14 cellular contexts compared by ENCODE assay signal in the genomic region with DNA sequence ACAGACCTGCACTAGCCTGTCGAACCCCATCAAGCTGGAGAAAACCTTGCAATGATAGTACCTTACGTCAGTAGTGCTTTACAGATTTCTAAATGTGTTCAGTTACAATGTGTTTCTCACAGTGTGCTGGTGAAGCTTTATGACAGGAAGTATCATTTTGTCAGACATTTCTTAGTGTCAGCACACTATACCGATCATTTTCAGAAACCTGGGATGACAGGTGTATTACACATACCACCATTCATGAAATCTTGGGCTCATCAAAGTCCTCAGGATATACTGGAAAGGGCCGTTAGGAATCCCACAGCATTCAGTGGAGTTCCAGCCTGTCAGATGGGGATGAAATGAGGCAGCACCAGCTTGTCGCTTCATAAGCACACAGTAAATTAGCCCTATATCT. TPM values are rescaled to one million over a fixed set of nuclear protein-coding genes. Genes with fewer than 3 reads are reported as not detected.
DNase-seq lines count a peak whose midpoint lies in the region; ATAC-seq, FAIRE-seq and TF ChIP-seq lines count a peak whose summit lies in the region.
"Had no signal": no experiment of that assay in that cellular context is flagged by ENCODE, and none has a peak within 500 bp of the region (broad histone marks: within the 10 kb centered on the region; RNA-seq: fewer than 3 reads in every experiment).

No MANE protein-coding gene starts in this region.

- H3K4me3 ChIP-seq in HepG2 (replicated peaks in 1 of 3; ENCODE audit: insufficient read depth in 1 of 3, low read depth in 2 of 3, low read length in 3 of 3) (no peak overlapping the region), right lobe of liver (no peak overlapping the region), muscle layer of duodenum (ENCODE audit: low read depth in 1 of 2, low read length in 2 of 2) (no peak overlapping the region), gastroesophageal sphincter (no peak overlapping the region)
- H3K4me3 ChIP-seq: lung, vagina had no signal

- no peak for FAIRE-seq in HepG2 (lab: Jason Lieb, UNC)
- FAIRE-seq: H1 had no signal

- H3K27me3 ChIP-seq in HepG2 (ENCODE audit: control insufficient read depth in 1 of 2, insufficient read depth in 2 of 2, low read length in 2 of 2) (no peaks in the 10 kb centered on the region), right lobe of liver (no peaks in the 10 kb centered on the region), muscle layer of duodenum (ENCODE audit: low read depth, low read length) (no peaks in the 10 kb centered on the region), gastroesophageal sphincter (no peaks in the 10 kb centered on the region)
- H3K27me3 ChIP-seq: vagina had no signal

- H3K36me3 ChIP-seq in HepG2 (replicated peaks in 1 of 2; ENCODE audit: control insufficient read depth in 1 of 2, insufficient read depth in 2 of 2, low read length in 2 of 2) (peaks cover 21 to 76% of the 10 kb centered on the region in 2 experiments), right lobe of liver (peaks cover 7 to 75% (median 38%) of the 10 kb centered on the region in 4 donors), muscle layer of duodenum (ENCODE audit: control insufficient read depth in 1 of 2, insufficient read depth in 2 of 2, low read length in 2 of 2) (peaks cover 52 to 72% of the 10 kb centered on the region in 2 donors), gastroesophageal sphincter (peaks cover 5 to 75% of the 10 kb centered on the region in 2 donors)

- H3K9me3 ChIP-seq in HepG2 (ENCODE audit: low read length) (no peaks in the 10 kb centered on the region), right lobe of liver (no peaks in the 10 kb centered on the region), muscle layer of duodenum (ENCODE audit: control insufficient read depth in 1 of 2, low read length in 2 of 2) (no peaks in the 10 kb centered on the region), gastroesophageal sphincter (no peaks in the 10 kb centered on the region)
- H3K9me3 ChIP-seq: vagina had no signal

- WGBS in HepG2 (ENCODE audit: low lambda C conversion rate), result 94% methylated on average over 5 of the region's 5 CpGs
- WGBS in right lobe of liver (ENCODE audit: insufficient coverage, low coverage, low lambda C conversion rate, missing lambda C conversion rate), result 88% methylated on average over 5 of the region's 5 CpGs
- 72 to 92% methylated on average over 4 to 5 of the region's 5 CpGs for WGBS in gastroesophageal sphincter (ENCODE audit: low coverage in 1 of 2), 2 donors

- no peak overlapping the region for H3K4me3 Mint-ChIP-seq in activated naive CD8-positive, alpha-beta T cell treated with anti-CD3 and anti-CD28 coated beads, Interleukin-2, amount 10 ng/mL, durations not matched to agents 7 days and 5 days

- peaks cover 66% of the 10 kb centered on the region for H3K36me3 Mint-ChIP-seq in activated naive CD8-positive, alpha-beta T cell treated with anti-CD3 and anti-CD28 coated beads, Interleukin-2, amount 10 ng/mL, durations not matched to agents 7 days and 5 days

- no peak for DNase-seq in HepG2 (ENCODE audit: low spot score)
- DNase-seq in right lobe of liver, result no peak
- no peak for DNase-seq in activated naive CD8-positive, alpha-beta T cell treated with anti-CD3 and anti-CD28 coated beads, Interleukin-2, amount 10 ng/mL, durations not matched to agents 7 days and 5 days
- DNase-seq in amniotic stem cell (lab: John Stamatoyannopoulos, UW), result no peak
- DNase-seq in activated CD4-positive, CD25-positive, alpha-beta regulatory T cell (lab: John Stamatoyannopoulos, UW), result no peak
- DNase-seq: NCI-H1930, NCI-H774, SHP77 had no signal

- POLR2A ChIA-PET in HepG2 (lab: Yijun Ruan, JAX), result no interaction called here
- POLR2A ChIA-PET in activated naive CD8-positive, alpha-beta T cell treated with anti-CD3 and anti-CD28 coated beads, Interleukin-2, amount 10 ng/mL, durations not matched to agents 7 days and 5 days (lab: Charles Lee), result interaction anchor here (1.5 kb wide), 1 partner anchor 27 kb away, joined by 7 read pairs; the partner anchor contains the start of genes TTC19 and ZSWIM7

- intact Hi-C loops in HepG2 (cut with micrococcal nuclease; ENCODE audit: unreplicated experiment) (no loop called here), right lobe of liver (cut with DNase I) (no loop called here)

- H3K79me2 ChIP-seq in HepG2 (ENCODE audit: insufficient read depth, low read length), result no peaks in the 10 kb centered on the region

- TF ChIP-seq EP300 in HepG2 (IDR thresholded peaks at IDR 0.05; ENCODE audit: low read depth in 2 of 2, low read length in 2 of 2) (no peak), HepG2 (CRISPR knock-in tag; IDR thresholded peaks at IDR 0.05; ENCODE audit: borderline replicate concordance) (no peak), gastroesophageal sphincter (IDR thresholded peaks at IDR 0.05) (no peak)

- no peaks in the 10 kb centered on the region for H3K27me3 Mint-ChIP-seq in activated naive CD8-positive, alpha-beta T cell treated with anti-CD3 and anti-CD28 coated beads, Interleukin-2, amount 10 ng/mL, durations not matched to agents 7 days and 5 days

- no peaks in the 10 kb centered on the region for H4K20me1 ChIP-seq in HepG2 (ENCODE audit: insufficient read depth, low read length)

- peak overlapping the region; percentile 74 for H3K27ac Mint-ChIP-seq in activated naive CD8-positive, alpha-beta T cell treated with anti-CD3 and anti-CD28 coated beads, Interleukin-2, amount 10 ng/mL, durations not matched to agents 7 days and 5 days

- H2AFZ ChIP-seq in HepG2 (ENCODE audit: low read length), result no peak overlapping the region

- no peak; the same call in 2 of the 3 replicates for ATAC-seq in HepG2
- ATAC-seq in right lobe of liver, result no peak
- ATAC-seq in activated naive CD8-positive, alpha-beta T cell treated with anti-CD3 and anti-CD28 coated beads, Interleukin-2, amount 10 ng/mL, durations not matched to agents 7 days and 5 days (ENCODE audit: low read depth), result no peak
- ATAC-seq in GM19463 (IDR thresholded peaks at IDR 0.05; ENCODE audit: unreplicated experiment), result no peak
- ATAC-seq in gastroesophageal sphincter, result no peak

- in situ Hi-C loops in HepG2 (cut with HindIII; ENCODE audit: extremely low pct_ligation_motif_present, low pct_unique_long_range_greater_than_20kb), result no loop called here

- BruUV-seq in HepG2 (replicated peaks; lab: Mats Ljungman, UMichigan), result no TSS peak

- TF ChIP-seq CTCF in HepG2 (CRISPR knock-in tag; IDR thresholded peaks at IDR 0.05) (no peak), right lobe of liver (IDR thresholded peaks at IDR 0.05) (no peak), gastroesophageal sphincter (IDR thresholded peaks at IDR 0.05) (no peak)

- peaks cover 22% of the 10 kb centered on the region for H3K4me1 Mint-ChIP-seq in activated naive CD8-positive, alpha-beta T cell treated with anti-CD3 and anti-CD28 coated beads, Interleukin-2, amount 10 ng/mL, durations not matched to agents 7 days and 5 days

- no peaks in the 10 kb centered on the region for H3K9me3 Mint-ChIP-seq in activated naive CD8-positive, alpha-beta T cell treated with anti-CD3 and anti-CD28 coated beads, Interleukin-2, amount 10 ng/mL, durations not matched to agents 7 days and 5 days

- no peak for TF ChIP-seq POLR2A in HepG2 (IDR thresholded peaks at IDR 0.05; ENCODE audit: insufficient read depth in 1 of 2, low read depth in 2 of 2, low read length in 2 of 2)
- TF ChIP-seq POLR2A in right lobe of liver (IDR thresholded peaks at IDR 0.05), result no peak
- TF ChIP-seq POLR2A in gastroesophageal sphincter (IDR thresholded peaks at IDR 0.05), result no peak

- TF ChIP-seq RAD21 in HepG2 (CRISPR knock-in tag; IDR thresholded peaks at IDR 0.05), result no peak

- H3K27ac ChIP-seq in HepG2 (ENCODE audit: extremely low read length, insufficient read depth, low read length) (no peak overlapping the region), right lobe of liver (no peak overlapping the region), muscle layer of duodenum (ENCODE audit: low read length) (peak overlapping the region; percentile 89), gastroesophageal sphincter (peak overlapping the region in 2 of 4 donors; percentile 50 to 62)
- H3K27ac ChIP-seq: vagina had no signal

- H3K4me1 ChIP-seq in HepG2 (ENCODE audit: insufficient read depth, low read length) (peaks cover 7% of the 10 kb centered on the region; the same call in 1 of the 2 replicates), right lobe of liver (no peaks in the 10 kb centered on the region), muscle layer of duodenum (ENCODE audit: control insufficient read depth in 1 of 2, insufficient read depth in 2 of 2, low read length in 2 of 2) (peaks cover 4 to 10% of the 10 kb centered on the region in 2 donors), gastroesophageal sphincter (peaks cover 0 to 31% (median 0%) of the 10 kb centered on the region in 3 donors)

- CTCF ChIA-PET in HepG2 (lab: Yijun Ruan, JAX; ENCODE audit: low intra/inter-chr PET ratio, low total read pairs), result no interaction called here

- H3K4me2 ChIP-seq in HepG2 (ENCODE audit: low read depth, low read length), result no peak overlapping the region

- H3K9ac ChIP-seq in HepG2 (ENCODE audit: insufficient read depth, low read depth, low read length), result no peak overlapping the region

RNA-seq across cellular contexts. Expression of gene TTC19, which starts 27.3 kb away (rescaled TPM):
- total RNA-seq in HepG2 (2016; rRNA removed; fragmentation: Illumina TruSeq; extraction: Trizol), result 22.7 and 24.3 TPM in 2 replicates
- 6.4 and 7.6 TPM in 2 replicates for total RNA-seq in HepG2 (2016; cell fraction: cytosol; rRNA removed; fragmentation: Illumina TruSeq; extraction: Trizol; ENCODE audit: low read depth)
- total RNA-seq in HepG2 (2016; cell fraction: insoluble cytoplasmic fraction; rRNA removed; fragmentation: Illumina TruSeq; extraction: Trizol), result 23.3 and 24.1 TPM in 2 replicates
- 15.5 and 16.3 TPM in 2 replicates for total RNA-seq in HepG2 (2016; cell fraction: membrane; rRNA removed; fragmentation: Illumina TruSeq; extraction: Trizol)
- total RNA-seq in HepG2 (2016; cell fraction: nucleus; rRNA removed; fragmentation: Illumina TruSeq; extraction: Trizol), result 25.1 and 28.9 TPM in 2 replicates
- polyA plus RNA-seq in HepG2 (2011; rRNA removed), result 4.4 and 5.6 TPM in 2 replicates
- 3.0 and 3.8 TPM in 2 replicates for polyA plus RNA-seq in HepG2 (2011; cell fraction: cytosol; rRNA removed)
- 17.4 and 20.7 TPM in 2 replicates for polyA plus RNA-seq in HepG2 (2011; cell fraction: nucleus; rRNA removed)
- polyA plus RNA-seq in HepG2 (2012), result 16.8 and 19.3 TPM in 2 replicates
- 4.3 and 4.6 TPM in 2 replicates for polyA plus RNA-seq in HepG2 (2016; cell fraction: cytosol; fragmentation: Illumina TruSeq; extraction: Trizol; ENCODE audit: low read depth)
- 21.2 and 21.3 TPM in 2 replicates for polyA plus RNA-seq in HepG2 (2016; cell fraction: insoluble cytoplasmic fraction; fragmentation: Illumina TruSeq; extraction: Trizol; ENCODE audit: low read depth)
- polyA plus RNA-seq in HepG2 (2016; cell fraction: membrane; fragmentation: Illumina TruSeq; extraction: Trizol; ENCODE audit: low read depth), result 9.1 and 9.6 TPM in 2 replicates
- 33.3 and 33.4 TPM in 2 replicates for polyA plus RNA-seq in HepG2 (2016; cell fraction: nucleus; fragmentation: Illumina TruSeq; extraction: Trizol; ENCODE audit: insufficient read depth, low read depth)
- 5.8 and 10.9 TPM in 2 replicates for polyA minus RNA-seq in HepG2 (2011; rRNA and poly(A)+ RNA removed; ENCODE audit: low replicate concordance)
- 5.0 and 7.2 TPM in 2 replicates for polyA minus RNA-seq in HepG2 (2011; cell fraction: cytosol; rRNA and poly(A)+ RNA removed)
- 33.9 and 38.8 TPM in 2 replicates for polyA minus RNA-seq in HepG2 (2011; cell fraction: nucleus; rRNA and poly(A)+ RNA removed)
- total RNA-seq in right lobe of liver, result 10 to 100 TPM; 14.3 to 32.3 (median 19.9) TPM
- total RNA-seq in activated naive CD8-positive, alpha-beta T cell treated with anti-CD3 and anti-CD28 coated beads, Interleukin-2, amount 10 ng/mL, durations not matched to agents 7 days and 5 days, result 10 to 100 TPM; 32.5 to 36.7 TPM
- 10 to 100 TPM; 22.1 to 57.1 (median 40.0) TPM for total RNA-seq in gastroesophageal sphincter

RNA-seq across cellular contexts. Expression of gene ZSWIM7, which starts 27.4 kb away (rescaled TPM):
- total RNA-seq in HepG2 (2016; rRNA removed; fragmentation: Illumina TruSeq; extraction: Trizol), result 13.1 and 16.8 TPM in 2 replicates
- total RNA-seq in HepG2 (2016; cell fraction: cytosol; rRNA removed; fragmentation: Illumina TruSeq; extraction: Trizol; ENCODE audit: low read depth), result 23.8 and 31.5 TPM in 2 replicates
- 13.4 and 19.7 TPM in 2 replicates for total RNA-seq in HepG2 (2016; cell fraction: insoluble cytoplasmic fraction; rRNA removed; fragmentation: Illumina TruSeq; extraction: Trizol)
- total RNA-seq in HepG2 (2016; cell fraction: membrane; rRNA removed; fragmentation: Illumina TruSeq; extraction: Trizol), result 25.2 and 28.6 TPM in 2 replicates
- total RNA-seq in HepG2 (2016; cell fraction: nucleus; rRNA removed; fragmentation: Illumina TruSeq; extraction: Trizol), result 6.6 and 8.5 TPM in 2 replicates
- polyA plus RNA-seq in HepG2 (2011; rRNA removed), result 24.9 and 28.1 TPM in 2 replicates
- 24.5 and 25.8 TPM in 2 replicates for polyA plus RNA-seq in HepG2 (2011; cell fraction: cytosol; rRNA removed)
- 31.1 and 36.4 TPM in 2 replicates for polyA plus RNA-seq in HepG2 (2011; cell fraction: nucleus; rRNA removed)
- polyA plus RNA-seq in HepG2 (2012), result 13.5 and 13.6 TPM in 2 replicates
- 30.8 and 45.7 TPM in 2 replicates for polyA plus RNA-seq in HepG2 (2016; cell fraction: cytosol; fragmentation: Illumina TruSeq; extraction: Trizol; ENCODE audit: low read depth)
- polyA plus RNA-seq in HepG2 (2016; cell fraction: insoluble cytoplasmic fraction; fragmentation: Illumina TruSeq; extraction: Trizol; ENCODE audit: low read depth), result 19.6 and 19.9 TPM in 2 replicates
- polyA plus RNA-seq in HepG2 (2016; cell fraction: membrane; fragmentation: Illumina TruSeq; extraction: Trizol; ENCODE audit: low read depth), result 26.5 and 30.0 TPM in 2 replicates
- 14.0 and 21.1 TPM in 2 replicates for polyA plus RNA-seq in HepG2 (2016; cell fraction: nucleus; fragmentation: Illumina TruSeq; extraction: Trizol; ENCODE audit: insufficient read depth, low read depth)
- polyA minus RNA-seq in HepG2 (2011; rRNA and poly(A)+ RNA removed; ENCODE audit: low replicate concordance), result 5.8 and 11.0 TPM in 2 replicates
- polyA minus RNA-seq in HepG2 (2011; cell fraction: cytosol; rRNA and poly(A)+ RNA removed), result 4.9 and 8.5 TPM in 2 replicates
- 7.0 and 9.7 TPM in 2 replicates for polyA minus RNA-seq in HepG2 (2011; cell fraction: nucleus; rRNA and poly(A)+ RNA removed)
- 10 to 100 TPM; 10.6 to 21.8 (median 11.8) TPM for total RNA-seq in right lobe of liver
- total RNA-seq in activated naive CD8-positive, alpha-beta T cell treated with anti-CD3 and anti-CD28 coated beads, Interleukin-2, amount 10 ng/mL, durations not matched to agents 7 days and 5 days, result 10 to 100 TPM; 19.6 to 21.8 TPM
- total RNA-seq in gastroesophageal sphincter, result 10 to 100 TPM; 12.1 to 32.4 (median 13.6) TPM
